In the genomic region with DNA sequence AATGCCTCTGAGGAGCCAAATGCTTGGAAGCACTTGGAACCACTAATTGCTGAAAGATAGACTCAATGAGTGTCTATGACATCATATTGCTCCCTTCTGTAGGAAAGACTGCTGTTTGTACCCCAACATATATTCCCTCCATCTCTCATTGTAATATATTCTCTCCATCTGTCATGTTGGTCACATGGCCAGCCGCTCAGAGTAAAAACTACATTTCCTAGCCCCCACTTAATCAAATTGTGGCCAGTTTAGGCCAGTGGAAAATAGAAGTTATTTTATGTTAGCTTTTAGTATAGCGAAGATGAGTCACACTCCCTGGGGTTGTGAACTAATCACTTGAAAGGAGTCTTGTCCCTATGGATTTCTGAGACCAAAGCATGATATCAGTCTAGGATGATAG, we compare ENCODE assay signal across 20 cellular contexts.
DNase-seq lines count a peak whose midpoint lies in the region; ATAC-seq and TF ChIP-seq lines count a peak whose summit lies in the region.
"Had no signal": no experiment of that assay in that cellular context is flagged by ENCODE, and none has a peak within 500 bp of the region (broad histone marks: within the 10 kb centered on the region; RNA-seq: fewer than 3 reads in every experiment).

No MANE protein-coding gene starts in this region.

- no peak overlapping the region for H3K4me3 ChIP-seq in HEK293 (ENCODE audit: low read depth, low read length)
- H3K4me3 ChIP-seq in SK-N-SH (ENCODE audit: low read depth in 2 of 2, low read length in 1 of 2) = no peak overlapping the region
- no peak overlapping the region for H3K4me3 ChIP-seq in fibroblast of mammary gland (ENCODE audit: control insufficient read depth, low read depth, low read length)
- H3K4me3 ChIP-seq: BLaER1 treated with 17β-estradiol and CSF1 and Interleukin-3, amounts not matched to agents 10 nM and 100 nM; HAP-1; SK-N-MC had no signal

- H3K9ac ChIP-seq in SK-N-SH = no peak overlapping the region
- H3K9ac ChIP-seq: BLaER1 treated with 17β-estradiol and CSF1 and Interleukin-3, amounts not matched to agents 10 nM and 100 nM had no signal

- no peaks in the 10 kb centered on the region for H3K27me3 ChIP-seq in SK-N-SH (ENCODE audit: insufficient read depth)
- H3K27me3 ChIP-seq: BLaER1 treated with 17β-estradiol and CSF1 and Interleukin-3, amounts not matched to agents 10 nM and 100 nM had no signal

- H3K27ac ChIP-seq in HEK293 (ENCODE audit: extremely low read depth, low read depth, low read length) (no peak overlapping the region), SK-N-SH (ENCODE audit: low read depth in 2 of 2, low read length in 1 of 2) (no peak overlapping the region)
- H3K27ac ChIP-seq: BLaER1 treated with 17β-estradiol and CSF1 and Interleukin-3, amounts not matched to agents 10 nM and 100 nM; SK-N-MC had no signal

- H3K36me3 ChIP-seq in HEK293 (ENCODE audit: control insufficient read depth in 2 of 2, insufficient read depth in 1 of 2, low read length in 2 of 2) (no peaks in the 10 kb centered on the region), SK-N-SH (replicated peaks in 1 of 2; ENCODE audit: control insufficient read depth in 1 of 2, insufficient read depth in 2 of 2, low read length in 1 of 2) (no peaks in the 10 kb centered on the region)
- H3K36me3 ChIP-seq: BLaER1 treated with 17β-estradiol and CSF1 and Interleukin-3, amounts not matched to agents 10 nM and 100 nM; HAP-1 had no signal

- TF ChIP-seq RAD21 in SK-N-SH (IDR thresholded peaks at IDR 0.05; ENCODE audit: low read length) = no peak

- H3F3A ChIP-seq in SK-N-SH (replicated peaks; ENCODE audit: insufficient read depth) = peaks cover 2% of the 10 kb centered on the region

- H3K4me1 ChIP-seq in HEK293 (ENCODE audit: control insufficient read depth, insufficient read depth, low read length) (peaks cover 9% of the 10 kb centered on the region), SK-N-SH (ENCODE audit: control insufficient read depth in 1 of 2, insufficient read depth in 2 of 2, low read depth in 1 of 2, low read length in 1 of 2) (peaks cover 0 to 3% of the 10 kb centered on the region in 2 experiments; a peak in 1 of 4 replicates)
- H3K4me1 ChIP-seq: BLaER1 treated with 17β-estradiol and CSF1 and Interleukin-3, amounts not matched to agents 10 nM and 100 nM; HAP-1 had no signal

- WGBS in SK-N-SH (ENCODE audit: low lambda C conversion rate) = 63% methylated on average over 2 of the region's 2 CpGs

- no peaks in the 10 kb centered on the region for H4K20me1 ChIP-seq in SK-N-SH (ENCODE audit: insufficient read depth)
- H4K20me1 ChIP-seq: BLaER1 treated with 17β-estradiol and CSF1 and Interleukin-3, amounts not matched to agents 10 nM and 100 nM had no signal

- no peak for ATAC-seq in HG03460 (IDR thresholded peaks at IDR 0.05; ENCODE audit: unreplicated experiment)
- ATAC-seq in GM18519 (IDR thresholded peaks at IDR 0.05; ENCODE audit: low FRiP score, unreplicated experiment) = no peak
- ATAC-seq: CD8-positive, alpha-beta T cell; Right ventricle myocardium inferior; T-cell had no signal

- H3K79me2 ChIP-seq in SK-N-SH (ENCODE audit: insufficient read depth) = no peaks in the 10 kb centered on the region

- H2AFZ ChIP-seq in SK-N-SH (ENCODE audit: low read depth) = no peak overlapping the region

- H3K4me2 ChIP-seq in SK-N-SH = no peak overlapping the region
- H3K4me2 ChIP-seq: BLaER1 treated with 17β-estradiol and CSF1 and Interleukin-3, amounts not matched to agents 10 nM and 100 nM had no signal

- no peaks in the 10 kb centered on the region for H3K9me2 ChIP-seq in SK-N-SH

- TF ChIP-seq CTCF in HEK293 (tag by site-specific recombination; IDR thresholded peaks at IDR 0.05) (no peak), SK-N-SH (IDR thresholded peaks at IDR 0.05) (no peak), fibroblast of mammary gland (conservative IDR thresholded peaks at IDR 0.05; ENCODE audit: control insufficient read depth, insufficient read depth, low read depth, low read length) (no peak)

- H3K9me3 ChIP-seq in HEK293 (ENCODE audit: control insufficient read depth, insufficient read depth, low read depth, low read length) (no peaks in the 10 kb centered on the region), SK-N-SH (no peaks in the 10 kb centered on the region)
- H3K9me3 ChIP-seq: BLaER1 treated with 17β-estradiol and CSF1 and Interleukin-3, amounts not matched to agents 10 nM and 100 nM; HAP-1 had no signal

- TF ChIP-seq EP300 in SK-N-SH (IDR thresholded peaks at IDR 0.05; ENCODE audit: borderline replicate concordance in 1 of 2, low read depth in 1 of 2, low read length in 1 of 2) = no peak

- CTCF ChIA-PET in HEK293 (lab: Yijun Ruan, JAX) (interaction anchor here (0.6 to 0.9 kb wide), 2 partner anchors 21 to 175 kb away, joined by 3 to 4 read pairs; no protein-coding TSS in a partner anchor), SK-N-SH (lab: Yijun Ruan, JAX) (interaction anchor here (0.6 kb wide), 1 partner anchor 38 kb away, joined by 3 read pairs; no protein-coding TSS in a partner anchor)

- no peak for DNase-seq in SK-N-SH
- DNase-seq in fibroblast of mammary gland (ENCODE audit: low read depth) = peak; percentile 14
- no peak for DNase-seq in ecto neural progenitor cell (ENCODE audit: low spot score)
- no peak for DNase-seq in COR-L47 (lab: John Stamatoyannopoulos, UW)
- DNase-seq: CD8-positive, alpha-beta T cell; DMS53; GF-D8; Kasumi-1; NCI-H1694; NCI-H2081 treated with DMSO at 0.1 percent for 48 hours; NCI-H2171 treated with DMSO at 0.1 percent for 48 hours; NCI-H526; T-cell had no signal

- POLR2A ChIA-PET in HEK293 (lab: Yijun Ruan, JAX) (no interaction called here), SK-N-SH (lab: Yijun Ruan, JAX) (interaction anchor here (0.5 kb wide), 1 partner anchor 311 kb away, joined by 3 read pairs; no protein-coding TSS in a partner anchor)

TF ChIP-seq in HEK293, 187 proteins besides CTCF, POLR2A, EP300 and RAD21:
- TF ChIP-seq ZNF629 (tag by site-specific recombination; IDR thresholded peaks at IDR 0.05) (peak; percentile 72), ZNF366 (tag by site-specific recombination; conservative IDR thresholded peaks at IDR 0.05) (peak; percentile 71), ZFP37 (tag by site-specific recombination; IDR thresholded peaks at IDR 0.05) (0 out of 2 replicates have a peak, but pooled peaks have one; percentile 52), ZNF416 (tag by site-specific recombination; IDR thresholded peaks at IDR 0.05) (no peak)
- TF ChIP-seq, protein P1, sequence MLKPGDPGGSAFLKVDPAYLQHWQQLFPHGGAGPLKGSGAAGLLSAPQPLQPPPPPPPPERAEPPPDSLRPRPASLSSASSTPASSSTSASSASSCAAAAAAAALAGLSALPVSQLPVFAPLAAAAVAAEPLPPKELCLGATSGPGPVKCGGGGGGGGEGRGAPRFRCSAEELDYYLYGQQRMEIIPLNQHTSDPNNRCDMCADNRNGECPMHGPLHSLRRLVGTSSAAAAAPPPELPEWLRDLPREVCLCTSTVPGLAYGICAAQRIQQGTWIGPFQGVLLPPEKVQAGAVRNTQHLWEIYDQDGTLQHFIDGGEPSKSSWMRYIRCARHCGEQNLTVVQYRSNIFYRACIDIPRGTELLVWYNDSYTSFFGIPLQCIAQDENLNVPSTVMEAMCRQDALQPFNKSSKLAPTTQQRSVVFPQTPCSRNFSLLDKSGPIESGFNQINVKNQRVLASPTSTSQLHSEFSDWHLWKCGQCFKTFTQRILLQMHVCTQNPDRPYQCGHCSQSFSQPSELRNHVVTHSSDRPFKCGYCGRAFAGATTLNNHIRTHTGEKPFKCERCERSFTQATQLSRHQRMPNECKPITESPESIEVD (tag by site-specific recombination; IDR thresholded peaks at IDR 0.05) = peak; percentile 38

TF ChIP-seq in SK-N-SH, 30 proteins besides CTCF, POLR2A, EP300 and RAD21:
- TF ChIP-seq, protein P2, sequence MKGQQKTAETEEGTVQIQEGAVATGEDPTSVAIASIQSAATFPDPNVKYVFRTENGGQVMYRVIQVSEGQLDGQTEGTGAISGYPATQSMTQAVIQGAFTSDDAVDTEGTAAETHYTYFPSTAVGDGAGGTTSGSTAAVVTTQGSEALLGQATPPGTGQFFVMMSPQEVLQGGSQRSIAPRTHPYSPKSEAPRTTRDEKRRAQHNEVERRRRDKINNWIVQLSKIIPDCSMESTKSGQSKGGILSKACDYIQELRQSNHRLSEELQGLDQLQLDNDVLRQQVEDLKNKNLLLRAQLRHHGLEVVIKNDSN (IDR thresholded peaks at IDR 0.05; ENCODE audit: borderline replicate concordance, low read depth) = peak; percentile 52; the same call in 1 of the 2 replicates
- TF ChIP-seq FOSL2 (IDR thresholded peaks at IDR 0.05; ENCODE audit: borderline replicate concordance, low read depth) (no peak), EZH2phosphoT487 (IDR thresholded peaks at IDR 0.05; ENCODE audit: borderline replicate concordance, low read depth) (no peak)
